In the genomic region with DNA sequence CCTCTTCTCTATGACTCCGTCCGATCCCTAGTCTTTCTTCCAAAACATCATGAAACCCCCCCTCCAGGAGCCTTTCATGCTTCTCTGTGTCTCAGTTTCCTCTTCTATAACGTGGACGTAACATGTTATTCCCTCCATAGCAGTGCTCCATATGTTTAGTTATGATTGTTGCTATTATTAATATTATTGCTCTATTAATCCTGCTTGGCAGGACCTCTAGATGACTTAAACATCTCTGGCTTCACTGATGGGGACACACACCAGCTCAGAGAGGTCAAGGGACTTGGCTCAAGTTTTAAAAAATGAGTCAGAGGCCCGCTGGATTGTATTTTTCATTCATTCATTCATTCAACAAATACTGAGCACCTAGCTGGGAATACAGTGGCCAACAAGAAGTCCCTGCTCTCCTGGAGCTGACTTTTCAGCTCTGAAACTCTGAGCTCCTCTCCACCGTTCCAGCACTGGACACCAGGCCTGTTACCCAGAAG, we compare ENCODE assay signal across 8 cellular contexts. TPM values are rescaled to one million over a fixed set of nuclear protein-coding genes. Genes with fewer than 3 reads are reported as not detected.
DNase-seq lines count a peak whose midpoint lies in the region; ATAC-seq and TF ChIP-seq lines count a peak whose summit lies in the region.

No MANE protein-coding gene starts in this region.

- peaks cover 11% of the 10 kb centered on the region for H3K4me1 ChIP-seq in OCI-LY3 (ENCODE audit: low read length)
- H3K4me1 ChIP-seq in ovary (ENCODE audit: insufficient read depth) = peaks cover 5% of the 10 kb centered on the region

- no peak for TF ChIP-seq CTCF in OCI-LY3 (IDR thresholded peaks at IDR 0.05; ENCODE audit: low read depth, low read length)
- TF ChIP-seq CTCF in epithelial cell of esophagus (IDR thresholded peaks at IDR 0.05; ENCODE audit: insufficient read depth, low read depth, low read length, missing control alignments) = no peak
- no peak for TF ChIP-seq CTCF in ovary (IDR thresholded peaks at IDR 0.05)

- 17 to 22% (median 19%) methylated on average over 6 of the region's 6 CpGs for WGBS in ovary, 3 donors

- no peaks in the 10 kb centered on the region for H3K9me3 ChIP-seq in OCI-LY3 (ENCODE audit: insufficient read depth, low read length)
- no peaks in the 10 kb centered on the region for H3K9me3 ChIP-seq in ovary

- no peak for TF ChIP-seq POLR2A in ovary (IDR thresholded peaks at IDR 0.05)

- peak overlapping the region; percentile 71; the same call in 1 of the 2 replicates for H2AFZ ChIP-seq in OCI-LY3 (ENCODE audit: low read depth, low read length)

- H3K36me3 ChIP-seq in OCI-LY3 (replicated peaks; ENCODE audit: low read depth, low read length) (no peaks in the 10 kb centered on the region), ovary (no peaks in the 10 kb centered on the region)

- H3K4me3 ChIP-seq in OCI-LY3 (ENCODE audit: low read length) (peak overlapping the region; percentile 96), epithelial cell of esophagus (ENCODE audit: low read length) (peak overlapping the region; percentile 13), ovary (peak overlapping the region; percentile 50)

- in situ Hi-C loops in KBM-7 (cut with MboI; ENCODE audit: low pct_unique_long_range_greater_than_20kb, low sequenced_read_pairs) = no loop called here

- H3K27me3 ChIP-seq in OCI-LY3 (ENCODE audit: low read depth, low read length) (no peaks in the 10 kb centered on the region), ovary (no peaks in the 10 kb centered on the region)

- intact Hi-C loops in ovary (cut with DNase I) = no loop called here

- peak overlapping the region; percentile 77 for H3K4me2 ChIP-seq in OCI-LY3 (ENCODE audit: low read length)

- H3K27ac ChIP-seq in OCI-LY3 (ENCODE audit: low read length) (no peak overlapping the region), ovary (peak overlapping the region; percentile 68 to 74)

- no peaks in the 10 kb centered on the region for H4K20me1 ChIP-seq in OCI-LY3 (ENCODE audit: insufficient read depth, low read length)

- no peak for TF ChIP-seq EP300 in ovary (IDR thresholded peaks at IDR 0.05)

- peak overlapping the region; percentile 84 for H3K9ac ChIP-seq in OCI-LY3 (ENCODE audit: low read length)

- DNase-seq in EH (ENCODE audit: low read depth) (peak; percentile 40), epithelial cell of esophagus (ENCODE audit: low read depth) (no peak), ovary (no peak), NCI-H2171 treated with DMSO at 0.1 percent for 48 hours (lab: John Stamatoyannopoulos, UW) (no peak), KBM-7 (no peak)
- DNase-seq in activated CD8-positive, alpha-beta memory T cell treated with anti-CD3 and anti-CD28 coated beads, Interleukin-2, amount 50 U/mL, for 4 hours = no peak

- ATAC-seq in HG03342 (IDR thresholded peaks at IDR 0.05; ENCODE audit: unreplicated experiment) = no peak

- no peaks in the 10 kb centered on the region for H3K79me2 ChIP-seq in OCI-LY3 (ENCODE audit: low read length)

RNA-seq across cellular contexts. Expression of gene CPLANE2, which starts 0.4 kb away (rescaled TPM):
- total RNA-seq in ovary = 10 to 100 TPM in 4 of 7 donors, 1 to 10 TPM in 3; 4.6 to 12.4 (median 10.5) TPM
- 1 to 10 TPM; 2.6 to 6.6 TPM for polyA plus RNA-seq in ovary

RNA-seq across cellular contexts. Expression of gene ARHGEF19, which starts 24.9 kb away (rescaled TPM):
- total RNA-seq in ovary = 10 to 100 TPM in 5 of 7 donors, 1 to 10 TPM in 2; 6.0 to 30.4 (median 14.6) TPM
- polyA plus RNA-seq in ovary = 10 to 100 TPM in 1 of 2 donors, 1 to 10 TPM in 1; 2.3 to 15.5 TPM

Comparison
In these comparisons a context has a peak if more than half of its experiments do, and no peak if none do; other contexts are left out.
1. H3K4me3 ChIP-seq: peak in every context shown above with its lines; median percentile 96 in OCI-LY3; 50 in ovary; 13 in epithelial cell of esophagus.